In the genomic region with DNA sequence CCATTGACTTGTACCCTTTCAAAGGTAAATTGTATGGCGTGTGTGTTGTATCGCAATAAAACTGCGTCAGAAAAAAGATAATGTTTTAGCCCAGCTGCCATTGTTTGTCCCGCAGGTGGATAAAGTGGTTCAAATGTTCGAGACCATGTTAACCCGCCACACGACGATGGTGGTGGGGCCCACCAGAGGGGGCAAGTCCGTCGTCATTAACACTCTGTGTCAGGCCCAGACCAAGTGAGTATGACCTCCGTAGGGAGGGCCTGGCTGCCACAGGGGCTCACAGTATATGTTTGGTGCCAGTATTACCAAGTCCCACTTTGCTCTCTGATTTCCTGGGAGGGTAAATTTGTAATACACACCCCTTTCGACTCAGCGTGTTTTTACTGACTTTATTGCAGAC, we compare ENCODE assay signal across 18 cellular contexts.
"Had no signal": no experiment of that assay in that cellular context is flagged by ENCODE, and none has a peak within 500 bp of the region (broad histone marks: within the 10 kb centered on the region; RNA-seq: fewer than 3 reads in every experiment).

No MANE protein-coding gene starts in this region.

- H3K27me3 Mint-ChIP-seq: dendritic cell treated with granulocyte-macrophage colony-stimulating factor and Interleukin-4, amounts not matched to agents 40 ng/mL and 50 ng/mL, for 4 days; naive B cell had no signal

- H3K4me1 Mint-ChIP-seq: memory B cell, naive B cell had no signal

- ATAC-seq: effector memory CD8-positive, alpha-beta T cell; foreskin keratinocyte; left cardiac atrium; lower lobe of right lung had no signal

- H3K79me2 ChIP-seq: hepatocyte had no signal

- H3K4me3 Mint-ChIP-seq: dendritic cell treated with granulocyte-macrophage colony-stimulating factor and Interleukin-4, amounts not matched to agents 40 ng/mL and 50 ng/mL, for 4 days; effector memory CD8-positive, alpha-beta T cell; memory B cell; type B pancreatic cell had no signal

- H3K27ac ChIP-seq: foreskin keratinocyte, hepatocyte, left ventricle myocardium inferior, lower lobe of right lung, right atrium auricular region, thyroid gland had no signal

- H3K9me3 Mint-ChIP-seq: dendritic cell treated with granulocyte-macrophage colony-stimulating factor and Interleukin-4, amounts not matched to agents 40 ng/mL and 50 ng/mL, for 4 days; effector memory CD8-positive, alpha-beta T cell; memory B cell; naive B cell; type B pancreatic cell had no signal

- H2AFZ ChIP-seq: hepatocyte had no signal

- H3K27me3 ChIP-seq: hepatocyte, right atrium auricular region, thyroid gland had no signal

- H3K4me3 ChIP-seq: hepatocyte, left ventricle myocardium inferior, lower lobe of right lung, right atrium auricular region, thyroid gland had no signal

- H3K36me3 ChIP-seq: left ventricle myocardium inferior, lower lobe of right lung, right atrium auricular region, thyroid gland had no signal

- DNase-seq: cerebellar nuclear complex; effector memory CD8-positive, alpha-beta T cell; erythroblast; foreskin keratinocyte; kidney; left cardiac atrium; left ventricle myocardium inferior; lower lobe of right lung; naive B cell; small intestine; stimulated activated CD4-positive, alpha-beta T cell treated with anti-CD3 and anti-CD28 coated beads, Interleukin-12 subunit alpha, Interleukin-12 subunit beta, amount 100 ng/mL, for 4 hours; stimulated activated naive CD4-positive, alpha-beta T cell treated with Interleukin-2 at 50 U/mL for 16 hours; thyroid gland had no signal

- H3K4me2 ChIP-seq: hepatocyte had no signal

- H3K27ac Mint-ChIP-seq: dendritic cell treated with granulocyte-macrophage colony-stimulating factor and Interleukin-4, amounts not matched to agents 40 ng/mL and 50 ng/mL, for 4 days; effector memory CD8-positive, alpha-beta T cell; memory B cell; naive B cell; type B pancreatic cell had no signal

- H3K9me3 ChIP-seq: left ventricle myocardium inferior, lower lobe of right lung, right atrium auricular region, thyroid gland had no signal

- H3K36me3 Mint-ChIP-seq: memory B cell, naive B cell, type B pancreatic cell had no signal

- H3K4me1 ChIP-seq: foreskin keratinocyte, left ventricle myocardium inferior, lower lobe of right lung, right atrium auricular region, thyroid gland had no signal
